17 cellular contexts compared by ENCODE assay signal in the genomic region with DNA sequence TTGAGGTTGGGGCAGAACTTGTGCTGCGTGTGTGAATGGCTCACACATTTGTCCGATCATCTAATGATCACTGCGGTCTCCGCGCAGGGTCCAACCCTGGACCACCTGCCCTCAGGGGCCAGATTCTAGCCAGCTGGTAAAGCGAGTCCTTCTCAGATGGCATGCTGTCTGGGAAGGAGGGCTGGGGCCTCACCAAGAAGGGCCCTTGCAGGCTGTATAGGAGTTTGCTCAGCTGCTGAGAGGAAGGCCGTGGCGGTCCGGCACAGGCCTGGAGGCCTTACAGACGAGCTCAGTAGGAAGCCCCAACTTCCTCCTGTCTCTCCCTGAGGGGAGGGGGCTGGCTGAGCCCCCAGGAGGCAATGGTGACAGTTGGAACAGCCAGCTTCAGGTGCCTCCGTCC. TPM values are rescaled to one million over a fixed set of nuclear protein-coding genes. Genes with fewer than 3 reads are reported as not detected.
A peak's percentile ranks its signal among the peaks of the same experiment; 100 is the strongest.
DNase-seq lines count a peak whose midpoint lies in the region; ATAC-seq, FAIRE-seq and TF ChIP-seq lines count a peak whose summit lies in the region.
"Had no signal": no experiment of that assay in that cellular context is flagged by ENCODE, and none has a peak within 500 bp of the region (broad histone marks: within the 10 kb centered on the region; RNA-seq: fewer than 3 reads in every experiment).

No MANE protein-coding gene starts in this region.

- no peak overlapping the region for H3K27ac Mint-ChIP-seq in immature natural killer cell
- H3K27ac Mint-ChIP-seq: B cell; CD4-positive, alpha-beta T cell; H9 had no signal

- H3K4me1 Mint-ChIP-seq in immature natural killer cell: peaks cover 0 to 9% of the 10 kb centered on the region in 2 donors

- peaks cover 0 to 3% (median 0%) of the 10 kb centered on the region in 3 donors for H3K27me3 Mint-ChIP-seq in immature natural killer cell (ENCODE audit: low read depth in 3 of 3)
- H3K27me3 Mint-ChIP-seq: B cell; CD4-positive, alpha-beta T cell had no signal

- peak overlapping the region; percentile 47 for H3K4me3 ChIP-seq in left ventricle myocardium inferior
- no peak overlapping the region for H3K4me3 ChIP-seq in bronchial epithelial cell (ENCODE audit: low read depth, low read length)

- H3K36me3 ChIP-seq in left ventricle myocardium inferior (no peaks in the 10 kb centered on the region), bronchial epithelial cell (ENCODE audit: control insufficient read depth, insufficient read depth, low read length) (no peaks in the 10 kb centered on the region)

- H3K27me3 ChIP-seq in left ventricle myocardium inferior (ENCODE audit: low read depth) (no peaks in the 10 kb centered on the region), bronchial epithelial cell (ENCODE audit: control insufficient read depth, insufficient read depth, low read length) (no peaks in the 10 kb centered on the region)

- H3K9me3 Mint-ChIP-seq in immature natural killer cell: no peaks in the 10 kb centered on the region
- H3K9me3 Mint-ChIP-seq: CD4-positive, alpha-beta T cell; H9 had no signal

- no peak overlapping the region for H3K4me3 Mint-ChIP-seq in immature natural killer cell
- H3K4me3 Mint-ChIP-seq: B cell; CD4-positive, alpha-beta T cell; H9 had no signal

- ATAC-seq in HG02938 (IDR thresholded peaks at IDR 0.05; ENCODE audit: unreplicated experiment): no peak

- H3K27ac ChIP-seq in left ventricle myocardium inferior (replicated peaks): no peak overlapping the region
- H3K27ac ChIP-seq: C4-2B, HL-60 had no signal

- peaks cover 29% of the 10 kb centered on the region for H3K4me1 ChIP-seq in left ventricle myocardium inferior

- H3K9me3 ChIP-seq in left ventricle myocardium inferior (replicated peaks): no peaks in the 10 kb centered on the region
- H3K9me3 ChIP-seq: Caco-2 had no signal

- in situ Hi-C loops in GM13976 (cut with MboI; ENCODE audit: low sequenced_read_pairs, unreplicated experiment): no loop called here

- TF ChIP-seq CTCF in left ventricle myocardium inferior (IDR thresholded peaks at IDR 0.05; ENCODE audit: borderline replicate concordance) (no peak), bronchial epithelial cell (IDR thresholded peaks at IDR 0.05; ENCODE audit: insufficient read depth, low read length, severe bottlenecking) (no peak), GM13976 (IDR thresholded peaks at IDR 0.05; ENCODE audit: borderline replicate concordance, control extremely low read depth, extremely low read depth, insufficient read depth, missing control alignments) (no peak)

- H3K36me3 Mint-ChIP-seq in immature natural killer cell: no peaks in the 10 kb centered on the region

- intact Hi-C loops in left ventricle myocardium inferior (cut with micrococcal nuclease) (no loop called here), cardiac septum (cut with DNase I) (no loop called here)

- DNase-seq in left ventricle myocardium inferior (no peak), cardiac septum (ENCODE audit: low spot score) (no peak), GDM1 (lab: John Stamatoyannopoulos, UW) (peak; percentile 19), bronchial epithelial cell (ENCODE audit: low read depth) (no peak), immature natural killer cell (no peak), GM13976 (ENCODE audit: low spot score) (no peak)
- DNase-seq: Caco-2; CD4-positive, alpha-beta T cell; DMS153; DMS79; GF-D8; GOT3; H9 had no signal

- FAIRE-seq in bronchial epithelial cell (lab: Jason Lieb, UNC): peak; percentile 66

RNA-seq across cellular contexts. Expression of a gene that starts 13.7 kb away (rescaled TPM):
- total RNA-seq in left ventricle myocardium inferior (not detected), cardiac septum (2.1 TPM), bronchial epithelial cell (5.0 and 11.9 TPM in 2 replicates)
- under 1 TPM in 1 of 3 donors, not detected in 2; 0.27 TPM for polyA plus RNA-seq in immature natural killer cell
- total RNA-seq: B cell had no signal

RNA-seq across cellular contexts. Expression of a gene that starts 29.9 kb away (rescaled TPM):
- total RNA-seq in left ventricle myocardium inferior (33.0 TPM), cardiac septum (11.5 TPM), bronchial epithelial cell (9.5 and 9.9 TPM in 2 replicates)
- polyA plus RNA-seq in immature natural killer cell: under 1 TPM in 1 of 3 donors, not detected in 2; 0.24 TPM
